ENCODE assay signal across 11 cellular contexts in the genomic region with DNA sequence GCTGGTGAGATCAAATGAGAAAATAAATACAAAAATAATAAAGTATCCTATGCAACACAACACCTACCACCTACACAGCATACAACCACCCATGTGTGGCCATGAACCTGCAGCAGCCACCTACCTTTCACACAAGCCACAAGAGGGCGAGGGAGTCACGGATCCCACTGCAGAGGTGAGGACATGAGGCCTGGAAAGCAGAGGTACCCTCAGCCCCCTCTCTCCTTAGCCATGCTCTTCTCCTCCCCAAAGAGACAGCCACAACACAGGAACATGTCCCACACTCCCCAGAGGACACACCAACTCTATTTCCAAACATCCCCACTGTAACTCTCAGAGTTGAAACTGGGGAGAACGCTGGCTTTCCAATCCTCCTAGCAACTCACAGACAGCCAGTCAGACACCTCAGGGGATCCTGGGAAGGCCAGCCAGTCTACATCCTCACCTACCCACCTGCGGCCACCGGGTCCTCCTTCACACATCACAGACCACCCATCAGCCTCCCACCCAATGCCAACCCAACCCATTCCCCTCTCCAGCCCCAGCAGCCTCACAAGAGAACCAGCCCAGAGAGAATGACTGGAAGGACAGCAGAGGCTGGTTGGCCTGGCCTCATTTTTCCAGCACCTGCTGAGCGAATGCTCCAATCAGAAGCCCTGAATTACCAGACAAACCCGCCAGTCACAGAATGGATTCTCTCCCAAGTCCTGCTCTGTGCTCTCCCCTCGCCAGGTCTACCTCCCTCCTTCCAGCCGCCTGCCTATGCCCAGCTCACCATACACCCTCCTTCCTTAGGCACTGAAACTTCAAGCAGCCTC. TPM values are rescaled to one million over a fixed set of nuclear protein-coding genes. Genes with fewer than 3 reads are reported as not detected.
DNase-seq lines count a peak whose midpoint lies in the region; ATAC-seq and TF ChIP-seq lines count a peak whose summit lies in the region.
"Had no signal": no experiment of that assay in that cellular context is flagged by ENCODE, and none has a peak within 500 bp of the region (broad histone marks: within the 10 kb centered on the region; RNA-seq: fewer than 3 reads in every experiment).

No MANE protein-coding gene starts in this region.

- H3K4me2 ChIP-seq in Karpas-422 (ENCODE audit: low read depth, low read length, poor library complexity, severe bottlenecking) (no peak overlapping the region), neuronal stem cell (ENCODE audit: insufficient read depth, low read length, poor library complexity, severe bottlenecking) (no peak overlapping the region)

- TF ChIP-seq CTCF in GM12873 (IDR thresholded peaks at IDR 0.05; ENCODE audit: insufficient read depth, low read depth, low read length, missing control alignments), result peak; percentile 52

- no peak overlapping the region for H2BK120ac ChIP-seq in neuronal stem cell (ENCODE audit: low read depth, low read length)

- H2AK5ac ChIP-seq in neuronal stem cell (ENCODE audit: low read depth, low read length), result peak overlapping the region; percentile 37

- H3K27ac ChIP-seq in Karpas-422 (ENCODE audit: low read length) (no peak overlapping the region), neuronal stem cell (replicated peaks; ENCODE audit: low read length) (no peak overlapping the region)
- H3K27ac ChIP-seq: heart right ventricle, SK-N-MC had no signal

- no peak overlapping the region for H3K4ac ChIP-seq in neuronal stem cell (ENCODE audit: low read length)

- H3K18ac ChIP-seq in neuronal stem cell (ENCODE audit: low read length), result no peak overlapping the region

- no peak overlapping the region for H3K14ac ChIP-seq in neuronal stem cell (ENCODE audit: low read length)

- DNase-seq in Karpas-422, result peak; percentile 71
- DNase-seq in cerebellar cortex (ENCODE audit: low spot score), result peak; percentile 52
- no peak for DNase-seq in neuronal stem cell (ENCODE audit: low spot score)
- no peak for DNase-seq in sciatic nerve (ENCODE audit: low spot score)
- DNase-seq in AG08396 (ENCODE audit: low spot score), result no peak
- DNase-seq: heart right ventricle, naive B cell, NCI-H187 treated with DMSO at 0.1 percent for 48 hours had no signal

- peaks cover 6% of the 10 kb centered on the region for H3K79me1 ChIP-seq in neuronal stem cell (ENCODE audit: low read depth, low read length)

- peak overlapping the region; percentile 13 for H3K23ac ChIP-seq in neuronal stem cell (ENCODE audit: low read depth, low read length, poor library complexity)

- WGBS in neuronal stem cell (ENCODE audit: extremely low coverage in 2 of 2, insufficient read length in 2 of 2, insufficient replicate concordance in 1 of 2), 2 donors, result no CpG with 5 or more reads among the region's 9 CpGs

- H4K20me1 ChIP-seq in Karpas-422 (ENCODE audit: insufficient read depth, low read depth, low read length), result no peaks in the 10 kb centered on the region

- no peak for ATAC-seq in sciatic nerve
- ATAC-seq in GM21717 (IDR thresholded peaks at IDR 0.05; ENCODE audit: unreplicated experiment), result no peak

- H3K9me2 ChIP-seq in Karpas-422 (replicated peaks; ENCODE audit: insufficient read depth, low read length), result no peaks in the 10 kb centered on the region

- H2AFZ ChIP-seq in Karpas-422 (ENCODE audit: low read length) (no peak overlapping the region), neuronal stem cell (ENCODE audit: low read length) (no peak overlapping the region)

- H3K27me3 ChIP-seq in Karpas-422 (ENCODE audit: low read length), result no peaks in the 10 kb centered on the region
- H3K27me3 ChIP-seq in neuronal stem cell (ENCODE audit: control insufficient read depth in 3 of 3, insufficient read depth in 3 of 3, low read depth in 1 of 3, low read length in 3 of 3), result no peaks in the 10 kb centered on the region
- H3K27me3 ChIP-seq: heart right ventricle had no signal

- H2BK5ac ChIP-seq in neuronal stem cell (ENCODE audit: low read length), result no peak overlapping the region

- H3K9ac ChIP-seq in Karpas-422 (ENCODE audit: low read length) (no peak overlapping the region), neuronal stem cell (ENCODE audit: low read depth, low read length, poor library complexity) (no peak overlapping the region)

- H3K79me2 ChIP-seq in Karpas-422 (ENCODE audit: low read length), result no peaks in the 10 kb centered on the region

- H3K4me3 ChIP-seq in Karpas-422 (ENCODE audit: low read length) (no peak overlapping the region), neuronal stem cell (ENCODE audit: low read length in 2 of 2) (no peak overlapping the region)
- H3K4me3 ChIP-seq: heart right ventricle, SK-N-MC had no signal

- H3K9me3 ChIP-seq in Karpas-422 (ENCODE audit: low read length), result no peaks in the 10 kb centered on the region
- no peaks in the 10 kb centered on the region for H3K9me3 ChIP-seq in neuronal stem cell (replicated peaks in 1 of 2; ENCODE audit: control insufficient read depth in 2 of 2, insufficient read depth in 1 of 2, low read depth in 1 of 2, low read length in 2 of 2)
- H3K9me3 ChIP-seq: heart right ventricle had no signal

- H3K36me3 ChIP-seq in Karpas-422 (ENCODE audit: insufficient read depth, low read length) (no peaks in the 10 kb centered on the region), neuronal stem cell (replicated peaks in 1 of 2; ENCODE audit: control insufficient read depth in 2 of 2, insufficient read depth in 2 of 2, low read length in 2 of 2) (peaks cover 4 to 26% of the 10 kb centered on the region in 2 donors)
- H3K36me3 ChIP-seq: heart right ventricle had no signal

- H2BK12ac ChIP-seq in neuronal stem cell (ENCODE audit: low read length), result no peak overlapping the region

- intact Hi-C loops in sciatic nerve (cut with DNase I), result no loop called here

- H2BK15ac ChIP-seq in neuronal stem cell (ENCODE audit: low read length), result no peak overlapping the region

- H3K4me1 ChIP-seq in Karpas-422 (ENCODE audit: low read length) (no peaks in the 10 kb centered on the region), neuronal stem cell (ENCODE audit: control insufficient read depth in 2 of 2, insufficient read depth in 1 of 2, low read depth in 1 of 2, low read length in 2 of 2) (peaks cover 3 to 13% of the 10 kb centered on the region in 2 donors)

- no peak overlapping the region for H4K91ac ChIP-seq in neuronal stem cell (ENCODE audit: low read depth, low read length, poor library complexity)

- H4K8ac ChIP-seq in neuronal stem cell (ENCODE audit: low read depth, low read length), result no peak overlapping the region

RNA-seq across cellular contexts. Expression of a gene that starts 18.4 kb away (rescaled TPM):
- 0.19 and 0.43 TPM in 2 replicates for total RNA-seq in Karpas-422 (2014; rRNA removed; shearing (Covaris generic); ENCODE audit: low replicate concordance)
- polyA plus RNA-seq in neuronal stem cell (2013, experiment 1 of 2), result 35.6 TPM
- 35.2 TPM for polyA plus RNA-seq in neuronal stem cell (2013, experiment 2 of 2)
- 31.3 TPM for total RNA-seq in sciatic nerve

Comparison
In these comparisons a context has a peak if more than half of its experiments do, and no peak if none do; other contexts are left out.
1. DNase-seq: peak in Karpas-422 (single experiment) and cerebellar cortex (single experiment); none in neuronal stem cell (single experiment), sciatic nerve (single experiment) and AG08396 (single experiment).
2. RNA of a gene that starts 18.4 kb away (total RNA-seq): 31.3 TPM in sciatic nerve (single experiment); 0.19 to 0.43 TPM in Karpas-422; every median in the first group is over 10 times any median in the second.